ENCODE assay signal across 20 cellular contexts in genomic region chr18:40925071-40925541, GRCh38.
A peak's percentile ranks its signal among the peaks of the same experiment; 100 is the strongest.
DNase-seq lines count a peak whose midpoint lies in the region; ATAC-seq and TF ChIP-seq lines count a peak whose summit lies in the region.
"Had no signal": no experiment of that assay in that cellular context is flagged by ENCODE, and none has a peak within 500 bp of the region (broad histone marks: within the 10 kb centered on the region; RNA-seq: fewer than 3 reads in every experiment).

No MANE protein-coding gene starts in this region.

- no peak overlapping the region for H2AFZ ChIP-seq in GM23248

- TF ChIP-seq CTCF in sigmoid colon (IDR thresholded peaks at IDR 0.05) (no peak), heart right ventricle (IDR thresholded peaks at IDR 0.05) (no peak)

- H3K4me1 ChIP-seq in GM23248 (ENCODE audit: insufficient read depth) (peaks cover 3% of the 10 kb centered on the region; the same call in 1 of the 2 replicates), sigmoid colon (no peaks in the 10 kb centered on the region), heart right ventricle (no peaks in the 10 kb centered on the region)
- H3K4me1 ChIP-seq: BLaER1 treated with 17β-estradiol and CSF1 and Interleukin-3, amounts not matched to agents 10 nM and 100 nM had no signal

- H3K27ac ChIP-seq in GM23248 (no peak overlapping the region), sigmoid colon (no peak overlapping the region), heart right ventricle (no peak overlapping the region)
- H3K27ac ChIP-seq: BLaER1 treated with 17β-estradiol and CSF1 and Interleukin-3, amounts not matched to agents 10 nM and 100 nM; SK-N-MC had no signal

- H3K79me2 ChIP-seq in GM23248 (ENCODE audit: insufficient read depth) = no peaks in the 10 kb centered on the region

- no peaks in the 10 kb centered on the region for H3K36me3 ChIP-seq in GM23248 (ENCODE audit: low read depth)
- H3K36me3 ChIP-seq in sigmoid colon = no peaks in the 10 kb centered on the region
- no peaks in the 10 kb centered on the region for H3K36me3 ChIP-seq in heart right ventricle
- H3K36me3 ChIP-seq: BLaER1 treated with 17β-estradiol and CSF1 and Interleukin-3, amounts not matched to agents 10 nM and 100 nM; MG63 had no signal

- H3K9ac ChIP-seq in GM23248 = no peak overlapping the region
- H3K9ac ChIP-seq: BLaER1 treated with 17β-estradiol and CSF1 and Interleukin-3, amounts not matched to agents 10 nM and 100 nM had no signal

- TF ChIP-seq EP300 in sigmoid colon (IDR thresholded peaks at IDR 0.05) = no peak

- TF ChIP-seq POLR2A in sigmoid colon (IDR thresholded peaks at IDR 0.05) = no peak

- H3K27me3 ChIP-seq in GM23248 (replicated peaks; ENCODE audit: insufficient read depth) (no peaks in the 10 kb centered on the region), sigmoid colon (no peaks in the 10 kb centered on the region), heart right ventricle (no peaks in the 10 kb centered on the region)
- H3K27me3 ChIP-seq: BLaER1 treated with 17β-estradiol and CSF1 and Interleukin-3, amounts not matched to agents 10 nM and 100 nM; MG63 had no signal

- no peak overlapping the region for H3K4me2 ChIP-seq in GM23248 (ENCODE audit: unreplicated experiment)
- H3K4me2 ChIP-seq: BLaER1 treated with 17β-estradiol and CSF1 and Interleukin-3, amounts not matched to agents 10 nM and 100 nM had no signal

- ATAC-seq in heart right ventricle = no peak
- ATAC-seq: CD8-positive, alpha-beta T cell; Right ventricle myocardium inferior had no signal

- 38 to 44% methylated on average over 1 of the region's 1 CpG for WGBS in GM23248 (ENCODE audit: low coverage in 1 of 2, low lambda C conversion rate in 2 of 2, missing lambda C conversion rate in 2 of 2), 2 experiments
- WGBS in sigmoid colon, 2 donors = 89 to 92% methylated on average over 1 of the region's 1 CpG
- WGBS in heart right ventricle, 2 donors = 92 to 95% methylated on average over 1 of the region's 1 CpG

- H3F3A ChIP-seq in GM23248 (ENCODE audit: insufficient read depth) = no peaks in the 10 kb centered on the region

- H3K9me2 ChIP-seq in GM23248 (ENCODE audit: insufficient read depth) = no peaks in the 10 kb centered on the region

- in situ Hi-C loops in GM23248 (cut with MboI) = no loop called here

- H4K20me1 ChIP-seq in GM23248 (ENCODE audit: insufficient read depth) = no peaks in the 10 kb centered on the region
- H4K20me1 ChIP-seq: BLaER1 treated with 17β-estradiol and CSF1 and Interleukin-3, amounts not matched to agents 10 nM and 100 nM had no signal

- H3K9me3 ChIP-seq in GM23248 (ENCODE audit: low read depth) (no peaks in the 10 kb centered on the region), sigmoid colon (no peaks in the 10 kb centered on the region), heart right ventricle (no peaks in the 10 kb centered on the region)
- H3K9me3 ChIP-seq: BLaER1 treated with 17β-estradiol and CSF1 and Interleukin-3, amounts not matched to agents 10 nM and 100 nM; MG63 had no signal

- H3K4me3 ChIP-seq in GM23248 = no peak overlapping the region
- no peak overlapping the region for H3K4me3 ChIP-seq in sigmoid colon
- H3K4me3 ChIP-seq in heart right ventricle = no peak overlapping the region
- H3K4me3 ChIP-seq: BLaER1 treated with 17β-estradiol and CSF1 and Interleukin-3, amounts not matched to agents 10 nM and 100 nM; MG63; SK-N-MC had no signal

- DNase-seq in GM23248 (peak; percentile 21), NCI-H82 (lab: John Stamatoyannopoulos, UW) (peak; percentile 87), astrocyte of the hippocampus (ENCODE audit: low read depth, low spot score) (peak; percentile 31), iris pigment epithelial cell (ENCODE audit: low read depth) (peak; percentile 43), sigmoid colon (no peak), SKM-1 (lab: John Stamatoyannopoulos, UW; ENCODE audit: unreplicated experiment) (no peak), heart right ventricle (no peak)
- DNase-seq in activated T-cell treated with anti-CD3 and anti-CD28 coated beads, Interleukin-2, amount 50 U/mL, for 48 hours = no peak
- DNase-seq: CD8-positive, alpha-beta T cell; DMS79; H7; HFFc6; Karpas-422; MG63; NCI-H1048; NCI-H1436; NCI-H1930 had no signal

- intact Hi-C loops in sigmoid colon (cut with DNase I) (no loop called here), heart right ventricle (cut with DNase I) (no loop called here)

Comparison
In these comparisons a context has a peak if more than half of its experiments do, and no peak if none do; other contexts are left out.
1. DNase-seq: peak in GM23248 (single experiment), NCI-H82 (single experiment), astrocyte of the hippocampus (single experiment) and iris pigment epithelial cell (single experiment); none in sigmoid colon (single experiment), SKM-1 (single experiment), activated T-cell treated with anti-CD3 and anti-CD28 coated beads, Interleukin-2, amount 50 U/mL, for 48 hours (0 of 2) and heart right ventricle (0 of 2).